ENCODE assay signal across 9 cellular contexts in the genomic region with DNA sequence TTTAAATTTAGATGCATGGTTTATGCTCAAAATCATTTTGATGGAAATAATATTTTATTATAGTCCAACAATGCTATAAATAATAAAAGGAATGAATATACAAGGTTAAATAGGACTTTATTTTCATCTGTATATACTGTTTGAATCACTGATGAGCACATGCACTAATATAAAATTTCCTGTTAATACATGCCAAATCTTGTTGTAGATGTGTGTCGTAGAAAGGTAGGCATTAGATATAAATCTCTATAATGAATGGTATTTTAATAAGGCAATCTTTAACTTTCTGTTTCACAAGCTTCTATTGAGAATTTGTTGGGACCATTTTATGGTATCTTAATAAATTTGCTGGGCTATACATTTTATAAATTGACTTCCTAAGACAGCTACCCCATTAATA.
"Had no signal": no experiment of that assay in that cellular context is flagged by ENCODE, and none has a peak within 500 bp of the region (broad histone marks: within the 10 kb centered on the region; RNA-seq: fewer than 3 reads in every experiment).

No MANE protein-coding gene starts in this region.

- ATAC-seq: GM23338, HCT116, K562 had no signal

- FAIRE-seq: H1, H54, HTR-8/SVneo, K562 had no signal

- DNase-seq: H9, HFFc6, IMR-90 had no signal

- H3K4me3 ChIP-seq: GM23338, K562 had no signal

- H2AFZ ChIP-seq: GM23338 had no signal

- H3K4me2 ChIP-seq: GM23338 had no signal
